27 cellular contexts compared by ENCODE assay signal in the genomic region with DNA sequence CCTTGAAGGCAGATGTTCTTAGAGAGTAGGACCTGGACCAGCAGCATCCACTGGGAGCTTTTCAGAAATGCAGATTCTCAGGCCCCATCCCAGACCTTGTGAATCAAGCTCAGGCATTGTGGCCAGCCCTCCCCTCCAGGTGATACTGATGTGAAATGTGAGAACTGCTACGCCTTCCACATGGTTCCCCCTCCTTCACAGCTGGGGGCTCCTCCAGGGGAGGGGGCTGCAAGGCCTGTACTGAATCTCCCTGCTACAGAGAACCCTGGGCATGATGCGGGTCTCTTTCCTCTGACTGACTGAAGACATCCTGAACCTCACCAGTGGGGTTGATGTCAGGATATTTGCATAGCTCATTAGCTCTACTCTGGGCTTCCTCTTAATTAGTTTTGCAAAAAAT.
DNase-seq lines count a peak whose midpoint lies in the region; ATAC-seq, FAIRE-seq and TF ChIP-seq lines count a peak whose summit lies in the region.
"Had no signal": no experiment of that assay in that cellular context is flagged by ENCODE, and none has a peak within 500 bp of the region (broad histone marks: within the 10 kb centered on the region; RNA-seq: fewer than 3 reads in every experiment).

No MANE protein-coding gene starts in this region.

- H3K56ac ChIP-seq in mesendoderm (ENCODE audit: low read length), result no peak overlapping the region

- H3K9me3 Mint-ChIP-seq in GM23338, result peaks cover 31% of the 10 kb centered on the region
- no peaks in the 10 kb centered on the region for H3K9me3 Mint-ChIP-seq in chondrocyte (ENCODE audit: low read depth)
- H3K9me3 Mint-ChIP-seq: CD4-positive, alpha-beta T cell; CD8-positive, alpha-beta memory T cell; HFFc6 had no signal

- no peak for TF ChIP-seq CTCF in GM23338 (conservative IDR thresholded peaks at IDR 0.05; ENCODE audit: low read depth in 2 of 2)
- no peak for TF ChIP-seq CTCF in chondrocyte (IDR thresholded peaks at IDR 0.05)

- DNase-seq in GM23338 (ENCODE audit: low spot score) (no peak), Karpas-422 (peak; percentile 58), chondrocyte (ENCODE audit: low spot score) (peak; percentile 39), iPS-NIHi7 (ENCODE audit: extremely low spot score) (peak; percentile 40), amygdala (lab: John Stamatoyannopoulos, UW) (no peak), mesendoderm (no peak), RCC 7860 (ENCODE audit: low spot score) (no peak), T-helper 9 cell (no peak)
- DNase-seq: 8988T; ACHN; AML-193; BE2C; CD4-positive, alpha-beta T cell; CD8-positive, alpha-beta memory T cell; DMS 273 treated with DMSO at 0.1 percent for 48 hours; DMS79; EL; GDM1; GM23248; HFFc6 had no signal

- no peaks in the 10 kb centered on the region for H3K9me3 ChIP-seq in Karpas-422 (ENCODE audit: low read length)
- H3K9me3 ChIP-seq: A549, BE2C had no signal

- H2AFZ ChIP-seq in GM23338, result peak overlapping the region; percentile 76; the same call in 1 of the 2 replicates
- H2AFZ ChIP-seq in Karpas-422 (ENCODE audit: low read length), result no peak overlapping the region
- H2AFZ ChIP-seq: GM23248 had no signal

- no peaks in the 10 kb centered on the region for H3K79me2 ChIP-seq in GM23338 (replicated peaks; ENCODE audit: insufficient read depth)
- no peaks in the 10 kb centered on the region for H3K79me2 ChIP-seq in Karpas-422 (ENCODE audit: low read length)
- H3K79me2 ChIP-seq in mesendoderm (ENCODE audit: control insufficient read depth, insufficient read depth, low read length), result no peaks in the 10 kb centered on the region

- no peaks in the 10 kb centered on the region for H4K20me1 ChIP-seq in GM23338 (replicated peaks; ENCODE audit: insufficient read depth)
- H4K20me1 ChIP-seq in Karpas-422 (ENCODE audit: insufficient read depth, low read depth, low read length), result no peaks in the 10 kb centered on the region
- H4K20me1 ChIP-seq: BLaER1 treated with 17β-estradiol and CSF1 and Interleukin-3, amounts not matched to agents 10 nM and 100 nM had no signal

- no CpG with 5 or more reads among the region's 2 CpGs for WGBS in mesendoderm (ENCODE audit: extremely low coverage, insufficient coverage, low lambda C conversion rate)

- peaks cover 25% of the 10 kb centered on the region for H3K4me1 ChIP-seq in GM23338 (ENCODE audit: insufficient read depth)
- peaks cover 47% of the 10 kb centered on the region for H3K4me1 ChIP-seq in Karpas-422 (ENCODE audit: low read length)
- H3K4me1 ChIP-seq in mesendoderm (ENCODE audit: control insufficient read depth, low read depth, low read length), result no peaks in the 10 kb centered on the region
- H3K4me1 ChIP-seq: A549; BE2C; BLaER1 treated with 17β-estradiol and CSF1 and Interleukin-3, amounts not matched to agents 10 nM and 100 nM; HAP-1 had no signal

- no peak overlapping the region for H3K18ac ChIP-seq in mesendoderm (ENCODE audit: low read length)

- H3K9me2 ChIP-seq in GM23338 (ENCODE audit: insufficient read depth) (no peaks in the 10 kb centered on the region), Karpas-422 (replicated peaks; ENCODE audit: insufficient read depth, low read length) (no peaks in the 10 kb centered on the region)

- peaks cover 2% of the 10 kb centered on the region for H3K27me3 Mint-ChIP-seq in GM23338 (ENCODE audit: insufficient read depth, low read depth, poor library complexity)
- H3K27me3 Mint-ChIP-seq in chondrocyte (ENCODE audit: low read depth), result peaks cover 29% of the 10 kb centered on the region

- H3K4me3 Mint-ChIP-seq in GM23338, result no peak overlapping the region
- no peak overlapping the region for H3K4me3 Mint-ChIP-seq in chondrocyte (ENCODE audit: unreplicated experiment)
- H3K4me3 Mint-ChIP-seq: CD14-positive monocyte; CD4-positive, alpha-beta T cell; CD8-positive, alpha-beta memory T cell; HFFc6 had no signal

- H3K4me2 ChIP-seq in GM23338, result 0 out of 2 replicates have a peak overlapping the region, but pooled peaks have one; percentile 23
- H3K4me2 ChIP-seq in Karpas-422 (ENCODE audit: low read depth, low read length, poor library complexity, severe bottlenecking), result peak overlapping the region; percentile 33
- no peak overlapping the region for H3K4me2 ChIP-seq in mesendoderm (ENCODE audit: low read length)
- H3K4me2 ChIP-seq: A549; BLaER1 treated with 17β-estradiol and CSF1 and Interleukin-3, amounts not matched to agents 10 nM and 100 nM had no signal

- H2BK15ac ChIP-seq in mesendoderm (replicated peaks; ENCODE audit: low read depth), result no peak overlapping the region

- no peak overlapping the region for H4K8ac ChIP-seq in mesendoderm (ENCODE audit: low read depth, low read length)

- H3K36me3 ChIP-seq in GM23338 (ENCODE audit: insufficient read depth) (no peaks in the 10 kb centered on the region), Karpas-422 (ENCODE audit: insufficient read depth, low read length) (no peaks in the 10 kb centered on the region), mesendoderm (ENCODE audit: control insufficient read depth, insufficient read depth, low read length) (no peaks in the 10 kb centered on the region)
- H3K36me3 ChIP-seq: BE2C; BLaER1 treated with 17β-estradiol and CSF1 and Interleukin-3, amounts not matched to agents 10 nM and 100 nM; HAP-1 had no signal

- FAIRE-seq in RCC 7860 (lab: Jason Lieb, UNC), result no peak
- FAIRE-seq: A549, D721Med, GM12878, GM19239 had no signal

- H3F3A ChIP-seq in GM23338 (replicated peaks; ENCODE audit: low read depth), result no peaks in the 10 kb centered on the region

- no peaks in the 10 kb centered on the region for H3K79me1 ChIP-seq in mesendoderm (ENCODE audit: low read length)

- no peak overlapping the region for H2AK5ac ChIP-seq in mesendoderm (ENCODE audit: low read length)

- H3K36me3 Mint-ChIP-seq in GM23338 (ENCODE audit: low read depth) (peaks cover 12% of the 10 kb centered on the region; the same call in 2 of the 3 replicates), chondrocyte (ENCODE audit: low read depth) (no peaks in the 10 kb centered on the region)
- H3K36me3 Mint-ChIP-seq: CD14-positive monocyte; CD8-positive, alpha-beta memory T cell had no signal

- H2BK5ac ChIP-seq in mesendoderm (ENCODE audit: low read length), result no peak overlapping the region

- H3K27ac Mint-ChIP-seq in GM23338 (no peak overlapping the region), chondrocyte (ENCODE audit: unreplicated experiment) (no peak overlapping the region)
- H3K27ac Mint-ChIP-seq: CD14-positive monocyte; CD4-positive, alpha-beta T cell; HFFc6 had no signal

- H3K27ac ChIP-seq in GM23338 (ENCODE audit: low read depth) (no peak overlapping the region), Karpas-422 (ENCODE audit: low read length) (peak overlapping the region; percentile 69), mesendoderm (ENCODE audit: low read depth, low read length) (no peak overlapping the region)
- H3K27ac ChIP-seq: A549; BLaER1 treated with 17β-estradiol and CSF1 and Interleukin-3, amounts not matched to agents 10 nM and 100 nM; GM23248 had no signal

- no peak overlapping the region for H4K5ac ChIP-seq in mesendoderm (ENCODE audit: low read length)

- no peak overlapping the region for H3K23ac ChIP-seq in mesendoderm (ENCODE audit: low read length)

- H3K9ac ChIP-seq in Karpas-422 (ENCODE audit: low read length), result peak overlapping the region; percentile 51
- H3K9ac ChIP-seq in mesendoderm (ENCODE audit: low read length), result no peak overlapping the region
- H3K9ac ChIP-seq: BLaER1 treated with 17β-estradiol and CSF1 and Interleukin-3, amounts not matched to agents 10 nM and 100 nM; GM23248 had no signal

- H3K27me3 ChIP-seq in GM23338 (ENCODE audit: insufficient read depth) (no peaks in the 10 kb centered on the region), Karpas-422 (ENCODE audit: low read length) (no peaks in the 10 kb centered on the region), mesendoderm (ENCODE audit: insufficient read depth, low read length, poor library complexity) (no peaks in the 10 kb centered on the region)
- H3K27me3 ChIP-seq: BE2C; BLaER1 treated with 17β-estradiol and CSF1 and Interleukin-3, amounts not matched to agents 10 nM and 100 nM had no signal

- no peak overlapping the region for H3K4ac ChIP-seq in mesendoderm (ENCODE audit: low read depth, low read length)

- H2BK120ac ChIP-seq in mesendoderm (ENCODE audit: low read depth, low read length), result no peak overlapping the region

- H3K4me3 ChIP-seq in GM23338, result no peak overlapping the region
- no peak overlapping the region; the same call in 1 of the 2 replicates for H3K4me3 ChIP-seq in Karpas-422 (ENCODE audit: low read length)
- H3K4me3 ChIP-seq in mesendoderm (ENCODE audit: low read length), result no peak overlapping the region
- H3K4me3 ChIP-seq: A549; BLaER1 treated with 17β-estradiol and CSF1 and Interleukin-3, amounts not matched to agents 10 nM and 100 nM; GM12878; GM23248; HAP-1 had no signal

- ATAC-seq in GM23338, result peak; percentile 67
- ATAC-seq: A549, GM12878 had no signal

- H3K4me1 Mint-ChIP-seq in GM23338 (peaks cover 29% of the 10 kb centered on the region), chondrocyte (ENCODE audit: low read depth) (no peaks in the 10 kb centered on the region)

TF ChIP-seq in GM23338, 12 proteins besides CTCF, POLR2A, EP300 and RAD21:
- TF ChIP-seq, protein P1, sequence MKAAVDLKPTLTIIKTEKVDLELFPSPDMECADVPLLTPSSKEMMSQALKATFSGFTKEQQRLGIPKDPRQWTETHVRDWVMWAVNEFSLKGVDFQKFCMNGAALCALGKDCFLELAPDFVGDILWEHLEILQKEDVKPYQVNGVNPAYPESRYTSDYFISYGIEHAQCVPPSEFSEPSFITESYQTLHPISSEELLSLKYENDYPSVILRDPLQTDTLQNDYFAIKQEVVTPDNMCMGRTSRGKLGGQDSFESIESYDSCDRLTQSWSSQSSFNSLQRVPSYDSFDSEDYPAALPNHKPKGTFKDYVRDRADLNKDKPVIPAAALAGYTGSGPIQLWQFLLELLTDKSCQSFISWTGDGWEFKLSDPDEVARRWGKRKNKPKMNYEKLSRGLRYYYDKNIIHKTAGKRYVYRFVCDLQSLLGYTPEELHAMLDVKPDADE (IDR thresholded peaks at IDR 0.05), result no peak
- TF ChIP-seq EZH2phosphoT487 (IDR thresholded peaks at IDR 0.05; ENCODE audit: unreplicated experiment), result no peak

Comparison
In these comparisons a context has a peak if more than half of its experiments do, and no peak if none do; other contexts are left out.
1. DNase-seq: peak in Karpas-422 (single experiment), chondrocyte (single experiment) and iPS-NIHi7 (single experiment); none in GM23338 (single experiment), amygdala (0 of 56), mesendoderm (single experiment), RCC 7860 (single experiment) and T-helper 9 cell (single experiment).